Comparison of ENCODE assay signal across 8 cellular contexts in the genomic region with DNA sequence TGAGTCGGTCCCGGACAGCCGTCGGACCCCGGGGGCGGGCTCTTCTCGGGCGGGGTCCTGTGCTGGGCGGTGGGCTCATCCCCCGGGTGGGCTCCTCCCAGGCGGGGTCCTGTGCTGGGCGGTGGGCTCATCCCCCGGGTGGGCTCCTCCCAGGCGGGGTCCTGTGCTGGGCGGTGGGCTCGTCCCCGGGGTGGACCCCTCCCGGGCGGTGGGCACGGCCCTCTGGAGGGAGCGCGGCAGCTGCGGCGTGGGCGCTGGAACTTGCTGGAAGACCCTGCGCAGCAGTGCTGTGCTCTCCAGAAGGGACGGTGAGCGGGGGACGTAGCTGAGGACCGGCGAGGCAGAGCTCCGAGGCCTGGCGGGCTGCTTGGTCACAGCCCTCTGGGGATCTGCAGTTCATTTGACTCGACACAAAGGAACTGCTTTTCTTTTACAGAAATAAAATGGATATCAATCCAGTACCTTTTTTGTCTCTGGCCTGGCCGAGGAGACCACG. TPM values are rescaled to one million over a fixed set of nuclear protein-coding genes. Genes with fewer than 3 reads are reported as not detected.
DNase-seq lines count a peak whose midpoint lies in the region; ATAC-seq, FAIRE-seq and TF ChIP-seq lines count a peak whose summit lies in the region.

No MANE protein-coding gene starts in this region.

- peaks cover 30% of the 10 kb centered on the region for H3K27me3 Mint-ChIP-seq in WTC11 (ENCODE audit: low read depth)
- H3K27me3 Mint-ChIP-seq in progenitor cell of endocrine pancreas = peaks cover 37% of the 10 kb centered on the region

- H3K27ac Mint-ChIP-seq in WTC11 (no peak overlapping the region), progenitor cell of endocrine pancreas (no peak overlapping the region)

- no peaks in the 10 kb centered on the region for H3K9me3 Mint-ChIP-seq in WTC11
- H3K9me3 Mint-ChIP-seq in progenitor cell of endocrine pancreas (ENCODE audit: low read depth) = no peaks in the 10 kb centered on the region

- intact Hi-C loops in left cardiac atrium (cut with DNase I) = no loop called here

- H3K4me3 Mint-ChIP-seq in WTC11 = peak overlapping the region; percentile 66
- H3K4me3 Mint-ChIP-seq in progenitor cell of endocrine pancreas (ENCODE audit: low read depth) = peak overlapping the region; percentile 70

- POLR2A ChIA-PET in WTC11 (lab: Charles Lee) = interaction anchor here (1.2 kb wide), 1 partner anchor 9 kb away, joined by 4 read pairs; no protein-coding TSS in a partner anchor

- no peak for FAIRE-seq in H54 (lab: Jason Lieb, UNC)

- TF ChIP-seq POLR2A in H54 (IDR thresholded peaks at IDR 0.05; ENCODE audit: low read depth, low read length) = no peak

- H3K4me1 Mint-ChIP-seq in WTC11 = peaks cover 51% of the 10 kb centered on the region
- peaks cover 7% of the 10 kb centered on the region for H3K4me1 Mint-ChIP-seq in progenitor cell of endocrine pancreas (ENCODE audit: low read depth)

- CTCF ChIA-PET in WTC11 (lab: Charles Lee) = interaction anchor here (1.1 to 3.8 kb wide), 6 partner anchors 8 to 248 kb away, joined by 4 to 20 read pairs (median 10); no protein-coding TSS in a partner anchor

- H3K36me3 Mint-ChIP-seq in WTC11 (no peaks in the 10 kb centered on the region), progenitor cell of endocrine pancreas (ENCODE audit: insufficient read depth) (no peaks in the 10 kb centered on the region)

- TF ChIP-seq CTCF in WTC11 (IDR thresholded peaks at IDR 0.05) = no peak
- no peak for TF ChIP-seq CTCF in progenitor cell of endocrine pancreas (IDR thresholded peaks at IDR 0.05; ENCODE audit: unreplicated experiment)

- ATAC-seq in WTC11 (peak; percentile 66), left cardiac atrium (peak; percentile 77 to 79), GM18873 (IDR thresholded peaks at IDR 0.05; ENCODE audit: low FRiP score, unreplicated experiment) (no peak), GM18907 (IDR thresholded peaks at IDR 0.05; ENCODE audit: unreplicated experiment) (no peak)

- DNase-seq in NCI-H510A (lab: John Stamatoyannopoulos, UW) (peak; percentile 16), NCI-H510A treated with DMSO at 0.1 percent for 48 hours (lab: John Stamatoyannopoulos, UW) (no peak), WTC11 (ENCODE audit: low spot score) (peak; percentile 52), left cardiac atrium (peak; percentile 37), progenitor cell of endocrine pancreas (ENCODE audit: low spot score, unreplicated experiment) (no peak), H54 (ENCODE audit: insufficient read length, low spot score) (no peak)

TF ChIP-seq in WTC11, 78 proteins besides CTCF, POLR2A, EP300 and RAD21:
- no peak; the same call in 1 of the 2 replicates for TF ChIP-seq NFE2L1 (CRISPR knock-in tag; IDR thresholded peaks at IDR 0.05)
- TF ChIP-seq ZNF671 (CRISPR knock-in tag; IDR thresholded peaks at IDR 0.05) = no peak
- TF ChIP-seq, protein P1, sequence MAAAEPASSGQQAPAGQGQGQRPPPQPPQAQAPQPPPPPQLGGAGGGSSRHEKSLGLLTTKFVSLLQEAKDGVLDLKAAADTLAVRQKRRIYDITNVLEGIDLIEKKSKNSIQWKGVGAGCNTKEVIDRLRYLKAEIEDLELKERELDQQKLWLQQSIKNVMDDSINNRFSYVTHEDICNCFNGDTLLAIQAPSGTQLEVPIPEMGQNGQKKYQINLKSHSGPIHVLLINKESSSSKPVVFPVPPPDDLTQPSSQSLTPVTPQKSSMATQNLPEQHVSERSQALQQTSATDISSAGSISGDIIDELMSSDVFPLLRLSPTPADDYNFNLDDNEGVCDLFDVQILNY (CRISPR knock-in tag; IDR thresholded peaks at IDR 0.05) = peak; percentile 34; the same call in 1 of the 2 replicates
- TF ChIP-seq EMX1 (CRISPR knock-in tag; IDR thresholded peaks at IDR 0.05) = no peak

RNA-seq across cellular contexts. Expression of a gene that starts 0.6 kb away (rescaled TPM):
- total RNA-seq in WTC11 (2021) = 32.7 to 34.1 TPM (median 32.9 TPM) in 3 replicates
- total RNA-seq in left cardiac atrium = 10 to 100 TPM; 28.2 to 31.0 TPM
- 37.0 and 37.6 TPM in 2 replicates for total RNA-seq in progenitor cell of endocrine pancreas

Comparison
In these comparisons a context has a peak if more than half of its experiments do, and no peak if none do; other contexts are left out.
1. DNase-seq: peak in NCI-H510A (single experiment), WTC11 (single experiment) and left cardiac atrium (single experiment); none in NCI-H510A treated with DMSO at 0.1 percent for 48 hours (single experiment), progenitor cell of endocrine pancreas (single experiment) and H54 (single experiment).
2. ATAC-seq: peak in WTC11 (single experiment) and left cardiac atrium (2 of 2); none in GM18873 (single experiment) and GM18907 (single experiment).